ENCODE assay signal across 1 cellular context in genomic region chr12:52147367-52147972, GRCh38.
TF ChIP-seq lines count a peak whose summit lies in the region.

No MANE protein-coding gene starts in this region.

TF ChIP-seq in IMR-90, 13 proteins besides CTCF, POLR2A, EP300 and RAD21:
- no peak for TF ChIP-seq ELK1 (IDR thresholded peaks at IDR 0.05; ENCODE audit: borderline replicate concordance, low read depth, low read length)
- TF ChIP-seq SMC3 (IDR thresholded peaks at IDR 0.05; ENCODE audit: low read depth, low read length): no peak
- no peak for TF ChIP-seq CHD1 (IDR thresholded peaks at IDR 0.05; ENCODE audit: low read depth, low read length)
- TF ChIP-seq MXI1 (IDR thresholded peaks at IDR 0.05; ENCODE audit: borderline replicate concordance, low read depth, low read length): no peak
- TF ChIP-seq CEBPB (IDR thresholded peaks at IDR 0.05; ENCODE audit: low read depth, low read length): no peak
- peak; percentile 67 for TF ChIP-seq BHLHE40 (IDR thresholded peaks at IDR 0.05; ENCODE audit: low read depth, low read length)
- TF ChIP-seq RCOR1 (IDR thresholded peaks at IDR 0.05; ENCODE audit: insufficient replicate concordance, low read length): no peak
- peak; percentile 53; the same call in 1 of the 2 replicates for TF ChIP-seq MAZ (IDR thresholded peaks at IDR 0.05; ENCODE audit: borderline replicate concordance, low read depth, low read length)
- 0 out of 2 replicates have a peak, but pooled peaks have one; percentile 6 for TF ChIP-seq NFE2L2 (IDR thresholded peaks at IDR 0.05; ENCODE audit: low read depth, low read length)
- peak; percentile 97 for TF ChIP-seq FOS (IDR thresholded peaks at IDR 0.05; ENCODE audit: low read depth, low read length)
- peak; percentile 53; the same call in 1 of the 2 replicates for TF ChIP-seq MAFK (IDR thresholded peaks at IDR 0.05; ENCODE audit: low read depth, low read length)
- no peak for TF ChIP-seq RFX5 (IDR thresholded peaks at IDR 0.05; ENCODE audit: low read depth, low read length)
- no peak for TF ChIP-seq USF2 (IDR thresholded peaks at IDR 0.05; ENCODE audit: low read depth, low read length)
TF ChIP-seq in IMR-90: peak in this region for 5.
